In genomic region chr12:69278814-69279782, GRCh38 we compare ENCODE assay signal across 16 cellular contexts.
"Had no signal": no experiment of that assay in that cellular context is flagged by ENCODE, and none has a peak within 500 bp of the region (broad histone marks: within the 10 kb centered on the region; RNA-seq: fewer than 3 reads in every experiment).

No MANE protein-coding gene starts in this region.

- H3K27ac Mint-ChIP-seq: activated T-helper 1 cell treated with anti-CD3 and anti-CD28 coated beads, Interleukin-12 subunit alpha, Interleukin-12 subunit beta, Interleukin-2, Interleukin-4 antibody, amounts not matched to agents 30 ng/mL and 10 ng/mL and 1 ng/mL, durations not matched to agents 14 hours and 24 hours and 36 hours; memory B cell had no signal

- H3K4me3 ChIP-seq: body of pancreas, tibial nerve, uterus had no signal

- H3K36me3 ChIP-seq: tibial nerve, uterus had no signal

- H3K27me3 ChIP-seq: body of pancreas, tibial nerve, uterus had no signal

- H3K27ac ChIP-seq: body of pancreas, tibial nerve, uterus had no signal

- H3K9me3 ChIP-seq: body of pancreas, tibial nerve, uterus had no signal

- ATAC-seq: body of pancreas; naive thymus-derived CD4-positive, alpha-beta T cell had no signal

- H3K9me3 Mint-ChIP-seq: activated naive CD4-positive, alpha-beta T cell treated with anti-CD3 and anti-CD28 coated beads, Interleukin-2, amount 50 U/mL, for 72 hours; activated T-helper 1 cell treated with anti-CD3 and anti-CD28 coated beads, Interleukin-12 subunit alpha, Interleukin-12 subunit beta, Interleukin-2, Interleukin-4 antibody, amounts not matched to agents 30 ng/mL and 10 ng/mL and 1 ng/mL, durations not matched to agents 14 hours and 24 hours and 36 hours; memory B cell; naive thymus-derived CD4-positive, alpha-beta T cell had no signal

- DNase-seq: activated CD4-positive, alpha-beta T cell treated with anti-CD3 and anti-CD28 coated beads, Interleukin-2, amount 50 U/mL, for 4 hours; activated gamma-delta T cell treated with Interleukin-2 at 50 U/mL for 16 hours; amniotic stem cell; dermis blood vessel endothelial cell; effector memory CD4-positive, alpha-beta T cell; naive thymus-derived CD4-positive, alpha-beta T cell; posterior cingulate gyrus; retina; stimulated activated CD8-positive, alpha-beta memory T cell treated with anti-CD3 and anti-CD28 coated beads, Interleukin-4, amount 100 ng/mL, for 48 hours; stimulated activated naive CD4-positive, alpha-beta T cell treated with Interleukin-2 at 50 U/mL for 16 hours; uterus had no signal

- H3K27me3 Mint-ChIP-seq: memory B cell had no signal

- H3K4me3 Mint-ChIP-seq: activated T-helper 1 cell treated with anti-CD3 and anti-CD28 coated beads, Interleukin-12 subunit alpha, Interleukin-12 subunit beta, Interleukin-2, Interleukin-4 antibody, amounts not matched to agents 30 ng/mL and 10 ng/mL and 1 ng/mL, durations not matched to agents 14 hours and 24 hours and 36 hours; memory B cell had no signal

- H3K4me1 ChIP-seq: uterus had no signal
